ENCODE assay signal across 8 cellular contexts in genomic region chr12:2891240-2892053, GRCh38. TPM values are rescaled to one million over a fixed set of nuclear protein-coding genes. Genes with fewer than 3 reads are reported as not detected.
DNase-seq lines count a peak whose midpoint lies in the region; ATAC-seq and TF ChIP-seq lines count a peak whose summit lies in the region.

No MANE protein-coding gene starts in this region.

- ATAC-seq in HG02623 (IDR thresholded peaks at IDR 0.05; ENCODE audit: unreplicated experiment) = peak; percentile 5
- ATAC-seq in Right ventricle myocardium inferior = peak; percentile 35
- peak; percentile 44 for ATAC-seq in omental fat pad (ENCODE audit: low FRiP score)

- intact Hi-C loops in Right ventricle myocardium inferior (cut with DNase I) = loop anchor here (2.0 to 5.0 kb wide), 2 partner anchors 66 to 145 kb away; partner anchors contain the start of gene TEAD4

- no peaks in the 10 kb centered on the region for H3K27me3 Mint-ChIP-seq in activated naive CD8-positive, alpha-beta T cell treated with anti-CD3 and anti-CD28 coated beads for 36 hours

- POLR2A ChIA-PET in GM10248 (lab: Yijun Ruan, JAX) = interaction anchor here (0.6 kb wide), 1 partner anchor 16 kb away, joined by 3 read pairs; no protein-coding TSS in a partner anchor

- in situ Hi-C loops in KBM-7 (cut with MboI; ENCODE audit: low pct_unique_long_range_greater_than_20kb, low sequenced_read_pairs) (no loop called here), GM13976 (cut with MboI; ENCODE audit: low sequenced_read_pairs, unreplicated experiment) (no loop called here)

- no peaks in the 10 kb centered on the region for H3K9me3 Mint-ChIP-seq in activated naive CD8-positive, alpha-beta T cell treated with anti-CD3 and anti-CD28 coated beads for 36 hours

- H3K27ac Mint-ChIP-seq in activated naive CD8-positive, alpha-beta T cell treated with anti-CD3 and anti-CD28 coated beads for 36 hours = peak overlapping the region; percentile 29

- peak; percentile 27 for DNase-seq in GM10248 (ENCODE audit: extremely low spot score)
- peak; percentile 38 for DNase-seq in NCI-H446 treated with DMSO at 0.1 percent for 48 hours (lab: John Stamatoyannopoulos, UW)
- DNase-seq in activated naive CD8-positive, alpha-beta T cell treated with anti-CD3 and anti-CD28 coated beads for 36 hours = no peak
- DNase-seq in Right ventricle myocardium inferior (ENCODE audit: missing footprints) = peak; percentile 75
- DNase-seq in omental fat pad (ENCODE audit: low spot score) = no peak
- DNase-seq in KBM-7 = no peak
- no peak for DNase-seq in GM13976 (ENCODE audit: low spot score)

- H3K36me3 Mint-ChIP-seq in activated naive CD8-positive, alpha-beta T cell treated with anti-CD3 and anti-CD28 coated beads for 36 hours = peaks cover 9% of the 10 kb centered on the region

- H3K4me1 Mint-ChIP-seq in activated naive CD8-positive, alpha-beta T cell treated with anti-CD3 and anti-CD28 coated beads for 36 hours = peaks cover 33% of the 10 kb centered on the region

- CTCF ChIA-PET in GM10248 (lab: Yijun Ruan, JAX) = interaction anchor here (1.3 to 2.1 kb wide), 2 partner anchors 16 to 37 kb away, joined by 3 to 7 read pairs; no protein-coding TSS in a partner anchor

- H3K4me3 Mint-ChIP-seq in activated naive CD8-positive, alpha-beta T cell treated with anti-CD3 and anti-CD28 coated beads for 36 hours = peak overlapping the region; percentile 89

- no peak for TF ChIP-seq CTCF in GM10248 (IDR thresholded peaks at IDR 0.05; ENCODE audit: control extremely low read depth, extremely low read depth, low read depth, missing control alignments)
- TF ChIP-seq CTCF in omental fat pad (IDR thresholded peaks at IDR 0.05) = no peak
- TF ChIP-seq CTCF in GM13976 (IDR thresholded peaks at IDR 0.05; ENCODE audit: borderline replicate concordance, control extremely low read depth, extremely low read depth, insufficient read depth, missing control alignments) = no peak

RNA-seq across cellular contexts. Expression of gene TULP3, which starts 0.8 kb away (rescaled TPM):
- total RNA-seq in activated naive CD8-positive, alpha-beta T cell treated with anti-CD3 and anti-CD28 coated beads for 36 hours = 1 to 10 TPM; 5.6 to 6.2 TPM
- total RNA-seq in Right ventricle myocardium inferior (6.8 TPM), omental fat pad (10 to 100 TPM in 3 of 4 donors, 1 to 10 TPM in 1; 7.8 to 25.4 (median 21.1) TPM)

RNA-seq across cellular contexts. Expression of gene RHNO1, which starts 14.4 kb away (rescaled TPM):
- total RNA-seq in activated naive CD8-positive, alpha-beta T cell treated with anti-CD3 and anti-CD28 coated beads for 36 hours = 10 to 100 TPM; 51.4 to 65.7 TPM
- total RNA-seq in Right ventricle myocardium inferior (4.3 TPM), omental fat pad (1 to 10 TPM; 4.6 to 8.8 (median 6.1) TPM)

RNA-seq across cellular contexts. Expression of gene FOXM1, which starts 14.5 kb away (rescaled TPM):
- 10 to 100 TPM; 80.5 to 86.5 TPM for total RNA-seq in activated naive CD8-positive, alpha-beta T cell treated with anti-CD3 and anti-CD28 coated beads for 36 hours
- total RNA-seq in Right ventricle myocardium inferior (1.2 TPM), omental fat pad (1 to 10 TPM in 1 of 4 donors, under 1 TPM in 3; 0.09 to 4.3 (median 0.50) TPM)

RNA-seq across cellular contexts. Expression of gene TEX52, which starts 34.6 kb away (rescaled TPM):
- not detected for total RNA-seq in activated naive CD8-positive, alpha-beta T cell treated with anti-CD3 and anti-CD28 coated beads for 36 hours
- total RNA-seq in Right ventricle myocardium inferior (not detected), omental fat pad (not detected)

RNA-seq across cellular contexts. Expression of gene NRIP2, which starts 56.6 kb away (rescaled TPM):
- total RNA-seq in activated naive CD8-positive, alpha-beta T cell treated with anti-CD3 and anti-CD28 coated beads for 36 hours = not detected
- 3.2 TPM for total RNA-seq in Right ventricle myocardium inferior
- total RNA-seq in omental fat pad = 1 to 10 TPM in 2 of 4 donors, under 1 TPM in 2; 0.46 to 4.9 (median 0.93) TPM

Comparison
In these comparisons a context has a peak if more than half of its experiments do, and no peak if none do; other contexts are left out.
1. DNase-seq: peak in GM10248 (single experiment), NCI-H446 treated with DMSO at 0.1 percent for 48 hours (single experiment) and Right ventricle myocardium inferior (single experiment); none in activated naive CD8-positive, alpha-beta T cell treated with anti-CD3 and anti-CD28 coated beads for 36 hours (single experiment), omental fat pad (single experiment), KBM-7 (single experiment) and GM13976 (single experiment).
2. RNA of gene FOXM1, which starts 14.5 kb away (total RNA-seq): 80.5 to 86.5 TPM in activated naive CD8-positive, alpha-beta T cell treated with anti-CD3 and anti-CD28 coated beads for 36 hours; 1.2 TPM in Right ventricle myocardium inferior (single experiment) and 0.09 to 4.3 TPM in omental fat pad; every median in the first group is over 10 times any median in the second.
3. Peak in every context shown above with its lines, with median percentiles within 50 percentile points of each other: ATAC-seq.